In the genomic region with DNA sequence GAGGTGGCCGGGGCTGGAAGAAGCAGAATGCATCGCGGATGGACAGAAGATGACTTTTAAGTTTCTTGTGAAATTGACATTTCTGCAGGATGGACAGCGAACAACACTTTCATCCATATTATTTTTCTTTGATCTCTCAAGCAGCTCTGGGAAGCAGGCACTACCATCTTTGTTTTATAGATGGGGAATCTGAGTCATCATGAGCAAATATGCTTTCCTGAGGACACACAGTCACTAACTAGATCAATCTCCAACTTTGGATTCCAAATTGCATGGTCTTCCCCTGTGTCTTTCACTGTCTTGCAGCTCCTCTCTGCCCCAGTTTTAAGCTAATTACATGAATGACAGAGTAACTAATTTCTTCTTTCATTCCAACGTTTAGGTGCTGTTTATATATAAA, we compare ENCODE assay signal across 14 cellular contexts.
DNase-seq lines count a peak whose midpoint lies in the region; ATAC-seq and TF ChIP-seq lines count a peak whose summit lies in the region.
"Had no signal": no experiment of that assay in that cellular context is flagged by ENCODE, and none has a peak within 500 bp of the region (broad histone marks: within the 10 kb centered on the region; RNA-seq: fewer than 3 reads in every experiment).

No MANE protein-coding gene starts in this region.

- H3K9me2 ChIP-seq in GM23248 (ENCODE audit: insufficient read depth) = no peaks in the 10 kb centered on the region

- H3K27ac ChIP-seq in ACC112 (ENCODE audit: low read depth, low read length) = peak overlapping the region; percentile 13; the same call in 1 of the 2 replicates
- H3K27ac ChIP-seq in GM23248 = no peak overlapping the region

- no peaks in the 10 kb centered on the region for H4K20me1 ChIP-seq in GM23248 (ENCODE audit: insufficient read depth)

- H3K4me2 ChIP-seq in GM23248 (ENCODE audit: unreplicated experiment) = no peak overlapping the region

- in situ Hi-C loops in GM23248 (cut with MboI) = no loop called here

- CTCF ChIA-PET in HEK293T (lab: Yijun Ruan, JAX) = no interaction called here

- POLR2A ChIA-PET in HEK293T (lab: Yijun Ruan, JAX) = interaction anchor here (1.4 kb wide), 1 partner anchor 24 kb away, joined by 3 read pairs; no protein-coding TSS in a partner anchor

- WGBS in GM23248 (ENCODE audit: low coverage in 1 of 2, low lambda C conversion rate in 2 of 2, missing lambda C conversion rate in 2 of 2), 2 experiments = 84 to 89% methylated on average over 5 of the region's 5 CpGs

- DNase-seq in GM23248 = peak; percentile 37
- peak; percentile 13 for DNase-seq in SW480 (ENCODE audit: low spot score)
- DNase-seq in kidney tubule cell (ENCODE audit: low spot score) = peak; percentile 9
- no peak for DNase-seq in Right ventricle myocardium superior
- DNase-seq in stimulated activated CD4-positive, alpha-beta T cell treated with anti-CD3 and anti-CD28 coated beads, Interleukin-12 subunit alpha, Interleukin-12 subunit beta, amount 100 ng/mL, for 4 hours = no peak
- no peak for DNase-seq in stimulated activated CD4-positive, alpha-beta T cell treated with anti-CD3 and anti-CD28 coated beads, Interleukin-4, amount 100 ng/mL, for 24 hours
- no peak for DNase-seq in HEK293T (ENCODE audit: extremely low spot score)
- DNase-seq: C1 segment of cervical spinal cord, NCI-H1417 treated with DMSO at 0.1 percent for 48 hours, NCI-H2081, NCI-H748 treated with DMSO at 0.1 percent for 48 hours had no signal

- intact Hi-C loops in Right ventricle myocardium superior (cut with DNase I) = no loop called here

- no peaks in the 10 kb centered on the region for H3K9me3 ChIP-seq in GM23248 (ENCODE audit: low read depth)
- H3K9me3 ChIP-seq: HAP-1 had no signal

- H3K27me3 ChIP-seq in ACC112 (ENCODE audit: insufficient read depth, low read length) (no peaks in the 10 kb centered on the region), GM23248 (replicated peaks; ENCODE audit: insufficient read depth) (no peaks in the 10 kb centered on the region)

- no peaks in the 10 kb centered on the region for H3F3A ChIP-seq in GM23248 (ENCODE audit: insufficient read depth)

- H3K36me3 ChIP-seq in ACC112 (ENCODE audit: insufficient read depth, low read length) (peaks cover 3% of the 10 kb centered on the region; the same call in 1 of the 2 replicates), GM23248 (ENCODE audit: low read depth) (no peaks in the 10 kb centered on the region)
- H3K36me3 ChIP-seq: HAP-1 had no signal

- peaks cover 26% of the 10 kb centered on the region for H3K4me1 ChIP-seq in ACC112 (ENCODE audit: control insufficient read depth, insufficient read depth, low read length, unreplicated experiment)
- 0 out of 2 replicates have a peak, but pooled peaks cover 4% of the 10 kb centered on the region for H3K4me1 ChIP-seq in GM23248 (ENCODE audit: insufficient read depth)
- H3K4me1 ChIP-seq: HAP-1 had no signal

- no peak overlapping the region for H3K9ac ChIP-seq in GM23248

- no peak for ATAC-seq in Right ventricle myocardium superior (ENCODE audit: poor library complexity)
- ATAC-seq: K562 had no signal

- H3K4me3 ChIP-seq in ACC112 (ENCODE audit: low read depth, low read length) (no peak overlapping the region), GM23248 (no peak overlapping the region)
- H3K4me3 ChIP-seq: HAP-1, K562 had no signal

- H2AFZ ChIP-seq in ACC112 (ENCODE audit: low read length, unreplicated experiment) = no peak overlapping the region
- no peak overlapping the region for H2AFZ ChIP-seq in GM23248

- no peaks in the 10 kb centered on the region for H3K79me2 ChIP-seq in ACC112 (ENCODE audit: control insufficient read depth, insufficient read depth, low read length, unreplicated experiment)
- peaks cover 58% of the 10 kb centered on the region for H3K79me2 ChIP-seq in GM23248 (ENCODE audit: insufficient read depth)

TF ChIP-seq in HEK293T, 16 proteins besides CTCF, POLR2A, EP300 and RAD21:
- TF ChIP-seq SP1 (IDR thresholded peaks at IDR 0.05) (no peak), ARNT (IDR thresholded peaks at IDR 0.05) (no peak), FOXA1 (IDR thresholded peaks at IDR 0.05) (no peak), FOXK2 (IDR thresholded peaks at IDR 0.05) (no peak), HDGF (IDR thresholded peaks at IDR 0.05; ENCODE audit: borderline replicate concordance) (no peak), FOXM1 (IDR thresholded peaks at IDR 0.05; ENCODE audit: borderline replicate concordance) (no peak), NFRKB (IDR thresholded peaks at IDR 0.05) (no peak), BHLHE40 (IDR thresholded peaks at IDR 0.05; ENCODE audit: borderline replicate concordance) (no peak), L3MBTL2 (conservative IDR thresholded peaks at IDR 0.05) (no peak), TARDBP (IDR thresholded peaks at IDR 0.05) (no peak), ELF4 (IDR thresholded peaks at IDR 0.05) (no peak), SUZ12 (IDR thresholded peaks at IDR 0.05) (no peak), LEF1 (IDR thresholded peaks at IDR 0.05; ENCODE audit: borderline replicate concordance) (no peak), CTBP1 (IDR thresholded peaks at IDR 0.05; ENCODE audit: borderline replicate concordance) (no peak)

Comparison
In these comparisons a context has a peak if more than half of its experiments do, and no peak if none do; other contexts are left out.
1. DNase-seq: peak in GM23248 (single experiment), SW480 (single experiment) and kidney tubule cell (single experiment); none in Right ventricle myocardium superior (single experiment), stimulated activated CD4-positive, alpha-beta T cell treated with anti-CD3 and anti-CD28 coated beads, Interleukin-12 subunit alpha, Interleukin-12 subunit beta, amount 100 ng/mL, for 4 hours (single experiment), stimulated activated CD4-positive, alpha-beta T cell treated with anti-CD3 and anti-CD28 coated beads, Interleukin-4, amount 100 ng/mL, for 24 hours (single experiment) and HEK293T (single experiment).